27 cellular contexts compared by ENCODE assay signal in genomic region chr4:6383019-6383404, GRCh38.
"Had no signal": no experiment of that assay in that cellular context is flagged by ENCODE, and none has a peak within 500 bp of the region (broad histone marks: within the 10 kb centered on the region; RNA-seq: fewer than 3 reads in every experiment).

No MANE protein-coding gene starts in this region.

- H3K27me3 ChIP-seq: body of pancreas, colonic mucosa, ovary, right lobe of liver, uterus had no signal

- H3K4me1 ChIP-seq: body of pancreas, colonic mucosa, gastroesophageal sphincter, heart left ventricle, psoas muscle, right lobe of liver, stomach, transverse colon, uterus had no signal

- H3K9me3 ChIP-seq: body of pancreas, colonic mucosa, gastroesophageal sphincter, heart left ventricle, ovary, psoas muscle, right lobe of liver, stomach, suprapubic skin, transverse colon, uterus had no signal

- ATAC-seq: body of pancreas; gastroesophageal sphincter; left colon; naive thymus-derived CD4-positive, alpha-beta T cell; psoas muscle; stimulated activated memory B cell treated with anti-CD40 and anti-IgM and Interleukin-4, amounts not matched to agents 10 μg/mL and 1 μg/mL and 100 μg/mL, for 72 hours; T-helper 17 cell had no signal

- FAIRE-seq: islet of Langerhans had no signal

- H3K27ac ChIP-seq: body of pancreas, colonic mucosa, gastroesophageal sphincter, heart left ventricle, ovary, psoas muscle, right lobe of liver, skin epidermis, stomach, suprapubic skin, transverse colon, uterus had no signal

- DNase-seq: activated B cell treated with CpG ODN at 0.5 μM for 24 hours; activated CD4-positive, alpha-beta memory T cell treated with anti-CD3 and anti-CD28 coated beads for 36 hours; activated CD4-positive, alpha-beta T cell treated with anti-CD3 and anti-CD28 coated beads for 48 hours; activated naive CD4-positive, alpha-beta T cell treated with Interleukin-2 at 50 U/mL for 16 hours; activated naive CD8-positive, alpha-beta T cell treated with anti-CD3 and anti-CD28 coated beads for 36 hours; activated T-cell treated with anti-CD3 and anti-CD28 coated beads, Interleukin-2, amount 50 U/mL, for 48 hours; amniotic stem cell; body of pancreas; central memory CD4-positive, alpha-beta T cell; colonic mucosa; left colon; naive thymus-derived CD4-positive, alpha-beta T cell; ovary; psoas muscle; right lobe of liver; stimulated activated CD4-positive, alpha-beta T cell treated with anti-CD3 and anti-CD28 coated beads, Interleukin-2, amount 100 ng/mL, for 24 hours; stomach; T-helper 17 cell; transverse colon; uterus had no signal

- H3K4me3 ChIP-seq: body of pancreas, colonic mucosa, gastroesophageal sphincter, heart left ventricle, lung, ovary, psoas muscle, right lobe of liver, skin epidermis, stomach, suprapubic skin, transverse colon, uterus had no signal

- H3K36me3 ChIP-seq: colonic mucosa, gastroesophageal sphincter, heart left ventricle, ovary, right lobe of liver, stomach, suprapubic skin, transverse colon, uterus had no signal
